Comparison of ENCODE assay signal across 9 cellular contexts in the genomic region with DNA sequence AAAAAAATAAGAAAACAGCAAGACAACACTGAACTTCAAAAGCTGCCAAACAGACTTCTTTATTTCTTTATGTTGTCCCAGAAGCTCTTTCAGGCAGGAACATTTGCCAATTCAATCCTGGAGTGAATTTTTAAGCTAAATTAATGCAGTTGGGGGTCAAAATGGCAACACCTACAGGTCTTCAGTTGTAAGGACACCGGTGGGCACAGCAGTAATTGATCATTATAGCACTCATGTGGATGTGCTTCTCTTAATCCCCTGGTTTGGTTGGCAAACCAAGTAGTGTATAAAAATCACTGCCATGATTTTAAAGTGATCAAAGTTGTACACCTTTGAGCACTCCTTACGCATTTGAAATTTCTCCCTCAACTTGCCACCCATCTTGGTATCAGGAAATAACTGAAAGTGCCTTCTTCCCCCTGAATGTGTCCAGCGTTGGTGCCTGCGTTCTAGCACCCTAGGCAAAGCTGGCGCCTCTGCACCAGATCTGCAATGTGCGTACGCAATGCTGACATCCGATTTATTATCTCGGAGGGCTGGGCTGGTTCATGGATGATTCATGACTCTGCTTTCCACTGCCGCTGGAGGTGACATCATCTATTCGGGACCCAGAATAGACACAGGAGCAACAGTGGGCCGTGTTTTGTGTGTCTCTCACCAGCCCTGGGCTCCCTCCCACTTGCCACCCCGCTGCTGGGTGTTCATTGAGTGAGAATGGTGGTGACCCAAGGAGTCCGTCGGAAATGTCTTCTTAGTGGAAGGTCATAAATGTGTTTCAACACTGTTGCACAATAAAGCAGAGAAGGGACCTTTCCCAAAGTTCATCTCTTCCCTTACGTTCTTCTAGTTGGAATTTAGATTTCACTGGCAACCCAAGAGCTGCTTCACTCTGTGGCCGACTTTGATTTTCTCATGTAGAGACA.
A peak's percentile ranks its signal among the peaks of the same experiment; 100 is the strongest.
DNase-seq lines count a peak whose midpoint lies in the region; ATAC-seq and TF ChIP-seq lines count a peak whose summit lies in the region.
"Had no signal": no experiment of that assay in that cellular context is flagged by ENCODE, and none has a peak within 500 bp of the region (broad histone marks: within the 10 kb centered on the region; RNA-seq: fewer than 3 reads in every experiment).

No MANE protein-coding gene starts in this region.

- no peak for ATAC-seq in HG03159 (IDR thresholded peaks at IDR 0.05; ENCODE audit: unreplicated experiment)

- peak; percentile 52 for DNase-seq in HCEC 1CT
- peak; percentile 25 for DNase-seq in glomerular endothelial cell (ENCODE audit: extremely low read depth, low read depth, low spot score)
- DNase-seq in retina, result peak; percentile 64
- no peak for DNase-seq in COLO829 (ENCODE audit: low spot score)
- DNase-seq in GM20000 (ENCODE audit: low spot score), result no peak
- no peak for DNase-seq in NCI-H526 treated with DMSO at 0.1 percent for 48 hours (lab: John Stamatoyannopoulos, UW)
- DNase-seq: GM23248 had no signal

- no peak for TF ChIP-seq CTCF in GM20000 (IDR thresholded peaks at IDR 0.05; ENCODE audit: extremely low read depth, missing control alignments)

TF ChIP-seq in PFSK-1, 5 proteins besides CTCF, POLR2A, EP300 and RAD21:
- TF ChIP-seq POLR2AphosphoS5 (IDR thresholded peaks at IDR 0.05; ENCODE audit: low read depth, low read length) (no peak), FOXP2 (optimal IDR thresholded peaks at IDR 0.05; ENCODE audit: borderline replicate concordance, extremely low read depth, extremely low read length, insufficient read depth) (peak; percentile 10)

Comparison
In these comparisons a context has a peak if more than half of its experiments do, and no peak if none do; other contexts are left out.
1. DNase-seq: peak in HCEC 1CT (single experiment), glomerular endothelial cell (single experiment) and retina (single experiment); none in COLO829 (single experiment), GM20000 (single experiment) and NCI-H526 treated with DMSO at 0.1 percent for 48 hours (single experiment).